In the genomic region with DNA sequence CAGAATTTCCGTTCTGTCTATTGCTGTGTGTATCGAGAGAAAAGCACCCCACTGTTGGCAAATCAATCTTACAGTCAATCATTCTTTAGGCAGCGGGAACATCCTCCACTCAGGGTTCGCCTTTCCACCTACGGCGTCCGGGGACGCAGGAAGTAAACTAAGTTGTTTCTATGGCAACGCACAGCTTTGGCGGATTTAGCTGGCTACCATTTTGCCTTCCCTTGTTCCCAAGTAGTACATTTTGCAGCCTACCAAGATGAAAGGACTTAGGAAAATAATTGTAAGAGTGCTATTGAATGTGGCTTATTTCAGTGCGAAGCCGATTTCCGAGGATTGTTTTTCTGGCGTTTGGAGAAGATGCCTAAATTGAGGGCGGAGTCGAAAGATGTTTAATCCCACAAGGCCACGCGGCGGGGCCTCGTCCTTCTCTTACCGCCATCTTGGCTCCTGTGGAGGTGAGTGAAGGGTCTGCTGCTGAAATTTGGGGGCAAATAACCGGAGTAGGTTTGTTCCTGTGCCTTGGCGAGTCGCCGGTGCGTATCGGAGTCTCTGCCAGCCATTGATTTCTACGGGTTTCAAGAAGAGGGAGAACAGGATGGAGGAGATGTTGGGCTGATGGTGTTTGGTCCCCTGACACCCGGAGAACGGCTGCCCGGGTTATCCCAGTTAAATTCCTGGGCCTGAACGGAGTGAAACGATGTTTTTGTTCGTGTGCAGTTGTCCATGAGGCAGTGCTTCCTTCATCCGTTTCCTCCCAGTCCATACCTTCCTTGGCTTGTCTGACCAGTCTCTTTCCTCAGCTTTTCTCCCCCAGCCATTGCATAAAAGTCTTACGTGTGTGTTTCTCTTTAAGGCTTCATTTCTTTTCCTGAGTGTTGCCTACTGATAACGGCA, we compare ENCODE assay signal across 8 cellular contexts. TPM values are rescaled to one million over a fixed set of nuclear protein-coding genes. Genes with fewer than 3 reads are reported as not detected.
DNase-seq lines count a peak whose midpoint lies in the region; ATAC-seq and TF ChIP-seq lines count a peak whose summit lies in the region.

Gene RPL35A, plus strand, starts transcription at position 424 of the 894 bp plus-strand sequence. CDS start 778 bp downstream, outside the sequence.

- H3K27me3 ChIP-seq in KMS-11 (ENCODE audit: insufficient read depth, low read depth) (no peaks in the 10 kb centered on the region), Peyer's patch (no peaks in the 10 kb centered on the region), esophagus muscularis mucosa (no peaks in the 10 kb centered on the region), muscle layer of duodenum (ENCODE audit: low read depth, low read length) (no peaks in the 10 kb centered on the region)

- H3K9ac ChIP-seq in KMS-11, result peak within 1 kb of the TSS; percentile 97

- 0 out of 2 replicates have a peak, but pooled peaks cover 9% of the 10 kb centered on the region for H4K20me1 ChIP-seq in KMS-11 (ENCODE audit: insufficient read depth)

- H3K4me2 ChIP-seq in KMS-11, result peak within 1 kb of the TSS; percentile 85

- H3K4me3 ChIP-seq in KMS-11 (IDR thresholded peaks at IDR 0.05; ENCODE audit: insufficient read depth, low read depth, low read length) (no peak within 1 kb of the TSS), Peyer's patch (peak within 1 kb of the TSS; percentile 49 to 73 (median 66)), esophagus muscularis mucosa (peak within 1 kb of the TSS; percentile 62 to 76 (median 68)), muscle layer of duodenum (ENCODE audit: low read depth in 1 of 2, low read length in 2 of 2) (peak within 1 kb of the TSS; percentile 89 to 100)

- H3K9me3 ChIP-seq in Peyer's patch (no peaks in the 10 kb centered on the region), esophagus muscularis mucosa (no peaks in the 10 kb centered on the region), muscle layer of duodenum (ENCODE audit: control insufficient read depth in 1 of 2, low read length in 2 of 2) (no peaks in the 10 kb centered on the region)

- intact Hi-C loops in esophagus muscularis mucosa (cut with DNase I), result no loop called here

- H3K27ac ChIP-seq in KMS-11, result peak within 1 kb of the TSS; percentile 81
- H3K27ac ChIP-seq in Peyer's patch, result peak within 1 kb of the TSS; percentile 68 to 95 (median 89)
- H3K27ac ChIP-seq in esophagus muscularis mucosa (replicated peaks in 1 of 4), result peak within 1 kb of the TSS; percentile 82 to 89 (median 87)
- H3K27ac ChIP-seq in muscle layer of duodenum (ENCODE audit: low read length), result peak within 1 kb of the TSS; percentile 99

- H3K36me3 ChIP-seq in KMS-11 (ENCODE audit: insufficient read depth) (peaks cover 33% of the 10 kb centered on the region; the same call in 1 of the 2 replicates), Peyer's patch (peaks cover 0 to 37% (median 2%) of the 10 kb centered on the region in 3 donors), esophagus muscularis mucosa (peaks cover 27 to 40% (median 39%) of the 10 kb centered on the region in 4 donors), muscle layer of duodenum (ENCODE audit: control insufficient read depth in 1 of 2, insufficient read depth in 2 of 2, low read length in 2 of 2) (peaks cover 20 to 41% of the 10 kb centered on the region in 2 donors)

- H3K79me2 ChIP-seq in KMS-11 (ENCODE audit: insufficient read depth, low read depth), result peaks cover 41% of the 10 kb centered on the region

- H2AFZ ChIP-seq in KMS-11 (ENCODE audit: low read depth), result peak within 1 kb of the TSS; percentile 41

- H3K4me1 ChIP-seq in KMS-11 (ENCODE audit: low read depth, poor library complexity, severe bottlenecking) (peaks cover 22% of the 10 kb centered on the region), Peyer's patch (peaks cover 0 to 29% (median 9%) of the 10 kb centered on the region in 4 donors), esophagus muscularis mucosa (peaks cover 41 to 49% (median 44%) of the 10 kb centered on the region in 4 donors), muscle layer of duodenum (ENCODE audit: control insufficient read depth in 1 of 2, insufficient read depth in 2 of 2, low read length in 2 of 2) (peaks cover 0 to 35% of the 10 kb centered on the region in 2 donors)

- no peak for TF ChIP-seq CTCF in KMS-11 (conservative IDR thresholded peaks at IDR 0.05; ENCODE audit: low read depth, low read length)
- TF ChIP-seq CTCF in Peyer's patch (IDR thresholded peaks at IDR 0.05), result no peak
- TF ChIP-seq CTCF in esophagus muscularis mucosa (IDR thresholded peaks at IDR 0.05), result peak in 1 of 3 experiments; percentile 21

- TF ChIP-seq EP300 in esophagus muscularis mucosa (IDR thresholded peaks at IDR 0.05), result no peak

- 1% methylated on average over 31 of the region's 37 CpGs for WGBS in esophagus muscularis mucosa

- ATAC-seq in GM21737 (IDR thresholded peaks at IDR 0.05; ENCODE audit: unreplicated experiment), result peak; percentile 89

- TF ChIP-seq POLR2A in Peyer's patch (IDR thresholded peaks at IDR 0.05), result peak; percentile 62 to 67
- TF ChIP-seq POLR2A in esophagus muscularis mucosa (IDR thresholded peaks at IDR 0.05; ENCODE audit: low read depth), result peak; percentile 81

- DNase-seq in DMS53 treated with DMSO at 0.1 percent for 48 hours (lab: John Stamatoyannopoulos, UW; ENCODE audit: unreplicated experiment), result peak; percentile 92
- DNase-seq in Peyer's patch, result peak; percentile 82 to 94 (median 85)
- DNase-seq in activated T-cell treated with anti-CD3 and anti-CD28 coated beads, Interleukin-2, amount 50 U/mL, for 48 hours, result peak; percentile 91 to 92
- DNase-seq in esophagus muscularis mucosa (ENCODE audit: extremely low spot score), result peak; percentile 98
- peak; percentile 74 to 77 for DNase-seq in stimulated activated CD8-positive, alpha-beta memory T cell treated with anti-CD3 and anti-CD28 coated beads, Interleukin-7, amount 100 ng/mL, for 4 hours (ENCODE audit: low read depth in 2 of 2)

RNA-seq across cellular contexts. Expression of gene RPL35A, which starts in this region (rescaled TPM):
- 100 to 1,000 TPM; 180 to 519 (median 209) TPM for total RNA-seq in Peyer's patch
- total RNA-seq in esophagus muscularis mucosa, result 100 to 1,000 TPM; 527 to 724 (median 570) TPM
